Comparison of ENCODE assay signal across 9 cellular contexts in the genomic region with DNA sequence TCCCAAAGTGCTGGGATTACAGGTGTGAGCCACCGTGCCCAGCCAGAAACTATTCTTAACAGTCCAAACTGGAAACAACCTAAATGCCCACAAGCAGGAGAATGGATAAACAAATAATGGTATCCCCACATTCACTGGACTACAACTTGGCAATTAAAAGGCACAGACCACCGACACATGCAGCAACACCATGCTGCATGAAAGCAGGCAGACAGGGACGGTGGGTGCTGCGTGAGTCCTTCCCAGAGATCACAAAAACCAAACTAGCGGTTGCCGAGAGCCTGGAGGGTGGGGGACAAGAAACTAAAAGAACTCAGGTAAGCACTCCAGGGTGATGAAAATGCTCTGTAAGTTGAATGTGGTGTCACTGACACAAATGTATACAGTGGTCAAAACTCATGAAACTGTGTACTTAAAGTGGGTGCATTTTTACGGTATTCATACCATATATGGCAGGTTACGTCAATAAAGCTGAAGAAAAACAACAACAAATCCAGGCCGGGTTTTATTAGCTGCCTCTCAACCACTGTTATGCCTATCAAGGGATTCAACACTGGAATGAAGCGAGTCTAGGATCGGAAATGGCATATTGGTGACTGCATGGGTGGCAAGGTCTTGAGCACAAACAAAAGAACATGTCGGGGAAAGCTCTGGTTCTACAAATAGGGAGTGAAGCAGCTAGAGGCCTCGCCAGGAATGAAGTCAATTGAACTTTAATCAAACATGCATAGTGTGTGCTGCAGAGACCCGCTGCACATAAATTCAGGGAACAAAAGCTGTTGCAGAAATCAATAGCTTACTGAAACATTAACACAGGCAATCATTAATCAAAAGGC. TPM values are rescaled to one million over a fixed set of nuclear protein-coding genes. Genes with fewer than 3 reads are reported as not detected.
DNase-seq lines count a peak whose midpoint lies in the region; ATAC-seq, FAIRE-seq and TF ChIP-seq lines count a peak whose summit lies in the region.
"Had no signal": no experiment of that assay in that cellular context is flagged by ENCODE, and none has a peak within 500 bp of the region (broad histone marks: within the 10 kb centered on the region; RNA-seq: fewer than 3 reads in every experiment).

No MANE protein-coding gene starts in this region.

- H3K36me3 ChIP-seq in sigmoid colon: peaks cover 0 to 10% (median 7%) of the 10 kb centered on the region in 4 donors
- H3K36me3 ChIP-seq in PC-9 (ENCODE audit: low read depth): no peaks in the 10 kb centered on the region

- H3K4me1 ChIP-seq in sigmoid colon: peaks cover 0 to 100% (median 100%) of the 10 kb centered on the region in 4 donors
- H3K4me1 ChIP-seq in PC-9 (replicated peaks; ENCODE audit: insufficient read depth): no peaks in the 10 kb centered on the region

- peaks cover 19% of the 10 kb centered on the region for H3K9me3 Mint-ChIP-seq in glutamatergic neuron (ENCODE audit: unreplicated experiment)

- H3K4me3 Mint-ChIP-seq in glutamatergic neuron (ENCODE audit: unreplicated experiment): peak overlapping the region; percentile 65

- no peaks in the 10 kb centered on the region; the same call in 1 of the 2 replicates for H3K79me2 ChIP-seq in PC-9 (ENCODE audit: low read depth)

- peaks cover 22% of the 10 kb centered on the region for H3K27me3 Mint-ChIP-seq in glutamatergic neuron (ENCODE audit: unreplicated experiment)

- H3K27ac ChIP-seq in sigmoid colon (peak overlapping the region; percentile 88 to 97 (median 93)), PC-9 (no peak overlapping the region)

- H3K4me3 ChIP-seq in sigmoid colon (no peak overlapping the region), PC-9 (no peak overlapping the region)

- BruUV-seq in PC-9 (replicated peaks; lab: Mats Ljungman, UMichigan): no TSS peak

- TF ChIP-seq POLR2A in sigmoid colon (IDR thresholded peaks at IDR 0.05): no peak

- H2AFZ ChIP-seq in PC-9: no peak overlapping the region

- FAIRE-seq in GM19239 (lab: Jason Lieb, UNC): peak; percentile 11
- no peak for FAIRE-seq in HTR-8/SVneo (lab: Jason Lieb, UNC)

- H3K36me3 Mint-ChIP-seq in glutamatergic neuron (ENCODE audit: unreplicated experiment): no peaks in the 10 kb centered on the region

- DNase-seq in GM19239 (ENCODE audit: insufficient read length, low spot score): no peak
- DNase-seq in NCI-H69 (lab: John Stamatoyannopoulos, UW): peak; percentile 95
- no peak for DNase-seq in glutamatergic neuron
- DNase-seq in sigmoid colon: peak; percentile 61
- no peak for DNase-seq in activated gamma-delta T cell (lab: John Stamatoyannopoulos, UW)
- DNase-seq in PC-9: no peak
- DNase-seq in HTR-8/SVneo (ENCODE audit: insufficient read length, low spot score): no peak
- DNase-seq: HCEC 1CT had no signal

- TF ChIP-seq EP300 in sigmoid colon (IDR thresholded peaks at IDR 0.05): no peak

- no peaks in the 10 kb centered on the region for H4K20me1 ChIP-seq in PC-9 (ENCODE audit: insufficient read depth)

- H3F3A ChIP-seq in PC-9 (ENCODE audit: insufficient read depth, low read depth): no peaks in the 10 kb centered on the region

- no peaks in the 10 kb centered on the region for H3K9me2 ChIP-seq in PC-9 (ENCODE audit: insufficient read depth)

- H3K27ac Mint-ChIP-seq in glutamatergic neuron (ENCODE audit: unreplicated experiment): peak overlapping the region; percentile 89

- CTCF ChIA-PET in PC-9 (lab: Charles Lee): no interaction called here

- H3K9me3 ChIP-seq in sigmoid colon (no peaks in the 10 kb centered on the region), PC-9 (ENCODE audit: insufficient read depth, low read depth) (no peaks in the 10 kb centered on the region)

- POLR2A ChIA-PET in PC-9 (lab: Charles Lee; ENCODE audit: unreplicated experiment): no interaction called here

- peaks cover 64% of the 10 kb centered on the region for H3K4me1 Mint-ChIP-seq in glutamatergic neuron (ENCODE audit: low read depth, unreplicated experiment)

- TF ChIP-seq CTCF in glutamatergic neuron (IDR thresholded peaks at IDR 0.05; ENCODE audit: partially characterized antibody, unreplicated experiment): no peak
- no peak for TF ChIP-seq CTCF in sigmoid colon (IDR thresholded peaks at IDR 0.05)
- TF ChIP-seq CTCF in PC-9 (conservative IDR thresholded peaks at IDR 0.05): no peak

- intact Hi-C loops in sigmoid colon (cut with DNase I): loop anchor here (5.0 kb wide), 1 partner anchor 52 kb away; no protein-coding TSS in a partner anchor
- intact Hi-C loops in PC-9 (cut with micrococcal nuclease; ENCODE audit: unreplicated experiment): loop anchor here (10.0 kb wide), 1 partner anchor 355 kb away; no protein-coding TSS in a partner anchor

- WGBS in sigmoid colon, 2 donors: 81% methylated on average over 14 of the region's 14 CpGs

- H3K4me2 ChIP-seq in PC-9: no peak overlapping the region

- H3K27me3 ChIP-seq in sigmoid colon: no peaks in the 10 kb centered on the region
- no peaks in the 10 kb centered on the region for H3K27me3 ChIP-seq in PC-9 (ENCODE audit: insufficient read depth, low read depth)

- ATAC-seq in GM18498 (IDR thresholded peaks at IDR 0.05; ENCODE audit: unreplicated experiment): no peak

RNA-seq across cellular contexts. Expression of a gene that starts 52.4 kb away (rescaled TPM):
- total RNA-seq in glutamatergic neuron (ENCODE audit: unreplicated experiment) (6.1 TPM), sigmoid colon (1 to 10 TPM; 1.4 to 6.5 (median 4.3) TPM), PC-9 (2021) (0.20 TPM in 1 of 2 replicates, not detected in the other)
- polyA plus RNA-seq in sigmoid colon: 1 to 10 TPM in 1 of 3 donors, not detected in 2; 1.5 TPM

Comparison
In these comparisons a context has a peak if more than half of its experiments do, and no peak if none do; other contexts are left out.
1. DNase-seq: peak in NCI-H69 (single experiment) and sigmoid colon (single experiment); none in GM19239 (single experiment), glutamatergic neuron (single experiment), activated gamma-delta T cell (single experiment), PC-9 (0 of 2) and HTR-8/SVneo (single experiment).